In the genomic region with DNA sequence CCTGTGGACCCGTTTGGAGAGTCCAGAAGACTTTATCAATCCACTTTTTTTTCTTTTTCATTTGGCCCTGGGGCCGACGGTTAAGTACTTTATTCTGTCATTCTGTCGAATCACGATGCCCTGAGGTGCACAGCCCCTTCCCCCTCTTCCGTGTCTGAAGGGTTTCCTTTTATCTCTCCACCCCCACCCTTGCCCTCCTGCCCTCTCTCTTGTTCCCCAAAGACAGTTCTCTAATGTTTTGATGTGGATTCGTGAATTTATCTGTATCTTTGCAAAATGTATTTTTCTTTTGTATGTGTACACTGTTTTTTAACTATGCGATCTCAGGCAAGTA, we compare ENCODE assay signal across 8 cellular contexts.
DNase-seq lines count a peak whose midpoint lies in the region; ATAC-seq and TF ChIP-seq lines count a peak whose summit lies in the region.

No MANE protein-coding gene starts in this region.

- H4K20me1 ChIP-seq in KMS-11 (ENCODE audit: insufficient read depth), result no peaks in the 10 kb centered on the region

- H3K9me3 ChIP-seq in muscle layer of duodenum (ENCODE audit: control insufficient read depth in 1 of 2, low read length in 2 of 2), result no peaks in the 10 kb centered on the region

- H3K4me2 ChIP-seq in KMS-11, result peak overlapping the region; percentile 99

- H3K36me3 ChIP-seq in KMS-11 (ENCODE audit: insufficient read depth) (no peaks in the 10 kb centered on the region), muscle layer of duodenum (ENCODE audit: control insufficient read depth in 1 of 2, insufficient read depth in 2 of 2, low read length in 2 of 2) (peaks cover 0 to 3% of the 10 kb centered on the region in 2 donors)

- TF ChIP-seq CTCF in KMS-11 (conservative IDR thresholded peaks at IDR 0.05; ENCODE audit: low read depth, low read length), result no peak

- H3K79me2 ChIP-seq in KMS-11 (ENCODE audit: insufficient read depth, low read depth), result peaks cover 73% of the 10 kb centered on the region

- peak; percentile 11 for ATAC-seq in GM19035 (IDR thresholded peaks at IDR 0.05; ENCODE audit: unreplicated experiment)

- DNase-seq in caudate nucleus (lab: John Stamatoyannopoulos, UW) (no peak), NCI-H526 (lab: John Stamatoyannopoulos, UW) (no peak), NCI-H1694 (lab: John Stamatoyannopoulos, UW) (no peak), kidney glomerular epithelial cell (lab: John Stamatoyannopoulos, UW) (no peak), NCI-H2081 treated with DMSO at 0.1 percent for 48 hours (lab: John Stamatoyannopoulos, UW) (no peak)

- H2AFZ ChIP-seq in KMS-11 (ENCODE audit: low read depth), result no peak overlapping the region

- H3K4me3 ChIP-seq in KMS-11 (IDR thresholded peaks at IDR 0.05; ENCODE audit: insufficient read depth, low read depth, low read length) (no peak overlapping the region), muscle layer of duodenum (ENCODE audit: low read depth in 1 of 2, low read length in 2 of 2) (peak overlapping the region; percentile 70 to 91)

- peak overlapping the region; percentile 96 for H3K27ac ChIP-seq in KMS-11
- H3K27ac ChIP-seq in caudate nucleus (ENCODE audit: low read depth, low read length), result peak overlapping the region; percentile 42
- peak overlapping the region; percentile 97 for H3K27ac ChIP-seq in muscle layer of duodenum (ENCODE audit: low read length)

- H3K27me3 ChIP-seq in KMS-11 (ENCODE audit: insufficient read depth, low read depth), result no peaks in the 10 kb centered on the region
- H3K27me3 ChIP-seq in muscle layer of duodenum (ENCODE audit: low read depth, low read length), result no peaks in the 10 kb centered on the region

- H3K4me1 ChIP-seq in KMS-11 (ENCODE audit: low read depth, poor library complexity, severe bottlenecking), result peaks cover 77% of the 10 kb centered on the region
- H3K4me1 ChIP-seq in muscle layer of duodenum (ENCODE audit: control insufficient read depth in 1 of 2, insufficient read depth in 2 of 2, low read length in 2 of 2), result peaks cover 3 to 14% of the 10 kb centered on the region in 2 donors

- peak overlapping the region; percentile 82 for H3K9ac ChIP-seq in KMS-11

Comparison
In these comparisons a context has a peak if more than half of its experiments do, and no peak if none do; other contexts are left out.
1. H3K27ac ChIP-seq: peak in every context shown above with its lines; median percentile 97 in muscle layer of duodenum; 96 in KMS-11; 42 in caudate nucleus.